Comparison of ENCODE assay signal across 21 cellular contexts in the genomic region with DNA sequence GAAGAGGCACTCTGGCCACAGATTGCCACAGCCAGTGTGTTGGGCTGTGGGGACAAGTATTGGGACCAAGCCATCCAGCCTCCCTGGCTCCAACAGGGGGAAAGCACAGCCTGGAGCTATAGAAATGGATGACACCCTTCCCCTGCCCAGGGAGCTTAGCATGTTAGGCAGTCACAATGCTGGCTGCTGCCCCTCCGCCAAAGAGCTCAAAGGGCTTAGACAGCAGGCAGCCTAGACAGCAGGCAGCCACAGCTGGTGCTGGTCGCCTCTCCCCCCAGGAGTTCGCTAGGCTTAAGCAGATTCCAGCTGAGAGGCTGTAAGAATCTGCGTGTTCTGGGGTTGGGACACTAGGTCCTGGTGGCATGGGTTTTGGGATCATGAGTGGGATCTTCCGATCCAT.
"Had no signal": no experiment of that assay in that cellular context is flagged by ENCODE, and none has a peak within 500 bp of the region (broad histone marks: within the 10 kb centered on the region; RNA-seq: fewer than 3 reads in every experiment).

No MANE protein-coding gene starts in this region.

- H3K4me1 ChIP-seq: left ventricle myocardium inferior, neural progenitor cell, right atrium auricular region, right lobe of liver, suprapubic skin, tibial nerve, uterus had no signal

- H3K9me3 ChIP-seq: left ventricle myocardium inferior, ovary, right atrium auricular region, right lobe of liver, suprapubic skin, thoracic aorta, tibial nerve, uterus had no signal

- H3K36me3 ChIP-seq: left ventricle myocardium inferior, neural progenitor cell, ovary, right atrium auricular region, right lobe of liver, suprapubic skin, thoracic aorta, tibial nerve, uterus had no signal

- H3K4me3 ChIP-seq: hepatocyte, left ventricle myocardium inferior, lung, neural progenitor cell, ovary, right atrium auricular region, right lobe of liver, smooth muscle cell, suprapubic skin, thoracic aorta, tibial nerve, uterus had no signal

- H2AFZ ChIP-seq: hepatocyte, neural progenitor cell had no signal

- H3K27ac ChIP-seq: hepatocyte, left ventricle myocardium inferior, neural progenitor cell, ovary, right atrium auricular region, right lobe of liver, suprapubic skin, thoracic aorta, tibial nerve, uterus had no signal

- ATAC-seq: natural killer cell; right lobe of liver; stimulated activated effector memory CD8-positive, alpha-beta T cell treated with anti-CD3 and anti-CD28 coated beads, Interleukin-12 subunit alpha, Interleukin-12 subunit beta, amount 100 ng/mL, for 72 hours had no signal

- H3K27me3 ChIP-seq: hepatocyte, neural progenitor cell, ovary, right atrium auricular region, right lobe of liver, suprapubic skin, tibial nerve, uterus had no signal

- H3K4me2 ChIP-seq: hepatocyte, neural progenitor cell, smooth muscle cell had no signal

- DNase-seq: islet precursor cell; left ventricle myocardium inferior; mesendoderm; naive B cell; natural killer cell; nephron progenitor cell; ovary; right lobe of liver; stimulated activated CD4-positive, alpha-beta T cell treated with anti-CD3 and anti-CD28 coated beads, Interleukin-2, amount 100 ng/mL, for 24 hours; stimulated activated CD4-positive, alpha-beta T cell treated with anti-CD3 and anti-CD28 coated beads, Interleukin-4, amount 100 ng/mL, for 1 hour; stimulated activated naive CD4-positive, alpha-beta T cell; uterus had no signal

- H3K9ac ChIP-seq: neural progenitor cell had no signal
